In the genomic region with DNA sequence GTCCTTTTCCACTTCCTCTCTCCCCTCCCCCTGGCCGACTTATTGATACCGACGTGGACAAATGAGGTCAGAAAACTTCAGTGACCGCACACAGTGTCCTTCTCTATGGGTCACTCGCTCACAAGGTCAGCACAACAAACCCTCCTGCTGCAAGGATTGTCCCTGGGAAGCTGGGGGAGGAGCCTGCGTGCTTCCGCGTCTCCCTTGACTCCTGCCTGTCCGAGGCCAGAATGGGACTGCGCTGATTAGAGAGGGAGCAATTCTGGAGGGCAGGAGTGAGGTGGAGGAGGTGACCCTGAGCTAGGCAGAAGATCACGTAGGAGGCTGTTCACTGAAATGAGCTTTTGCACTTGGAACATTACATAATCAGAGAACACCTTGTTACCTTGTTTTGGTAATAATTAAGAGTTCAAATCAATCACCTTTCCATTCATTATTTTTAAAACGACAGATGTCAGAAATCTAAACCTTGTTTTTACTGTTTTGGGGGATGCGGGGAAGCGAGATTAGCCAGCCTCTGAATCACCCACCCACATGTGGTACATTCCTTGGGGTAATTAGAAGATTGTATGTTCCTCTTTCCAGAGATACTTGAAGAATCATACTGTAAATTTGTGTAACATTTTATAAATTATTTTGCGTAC, we compare ENCODE assay signal across 9 cellular contexts.
DNase-seq lines count a peak whose midpoint lies in the region; ATAC-seq and TF ChIP-seq lines count a peak whose summit lies in the region.
"Had no signal": no experiment of that assay in that cellular context is flagged by ENCODE, and none has a peak within 500 bp of the region (broad histone marks: within the 10 kb centered on the region; RNA-seq: fewer than 3 reads in every experiment).

No MANE protein-coding gene starts in this region.

- no peaks in the 10 kb centered on the region for H3K9me2 ChIP-seq in Loucy (replicated peaks; ENCODE audit: low read depth, low read length)

- no peak overlapping the region for H3K4me3 ChIP-seq in Loucy (ENCODE audit: low read length, poor library complexity, severe bottlenecking)
- H3K4me3 ChIP-seq in esophagus muscularis mucosa = peak overlapping the region in 3 of 4 donors; percentile 10 to 19 (median 16)
- peak overlapping the region; percentile 40 to 74 for H3K4me3 ChIP-seq in mucosa of rectum (ENCODE audit: low read length in 2 of 2)

- H3F3A ChIP-seq in Loucy (ENCODE audit: low read depth) = no peaks in the 10 kb centered on the region

- H4K20me1 ChIP-seq in Loucy (ENCODE audit: insufficient read depth, low read length, poor library complexity, severe bottlenecking) = no peaks in the 10 kb centered on the region

- H2AFZ ChIP-seq in Loucy (ENCODE audit: low read length) = no peak overlapping the region

- H3K4me1 ChIP-seq in Loucy (ENCODE audit: insufficient read depth, low read length, poor library complexity, severe bottlenecking) = peaks cover 47% of the 10 kb centered on the region
- H3K4me1 ChIP-seq in esophagus muscularis mucosa = peaks cover 38 to 46% (median 42%) of the 10 kb centered on the region in 4 donors
- peaks cover 25 to 41% of the 10 kb centered on the region in 2 donors for H3K4me1 ChIP-seq in mucosa of rectum (ENCODE audit: control insufficient read depth in 2 of 2, insufficient read depth in 2 of 2, low read length in 2 of 2)

- TF ChIP-seq CTCF in 22Rv1 (IDR thresholded peaks at IDR 0.05) (no peak), Loucy (conservative IDR thresholded peaks at IDR 0.05; ENCODE audit: low read length) (no peak), esophagus muscularis mucosa (IDR thresholded peaks at IDR 0.05) (no peak)

- TF ChIP-seq POLR2A in esophagus muscularis mucosa (IDR thresholded peaks at IDR 0.05; ENCODE audit: low read depth) (no peak), erythroblast (IDR thresholded peaks at IDR 0.05; ENCODE audit: low read length) (no peak)

- H3K79me2 ChIP-seq in Loucy (ENCODE audit: insufficient read depth, low read length) = no peaks in the 10 kb centered on the region

- ATAC-seq in HG03045 (IDR thresholded peaks at IDR 0.05; ENCODE audit: unreplicated experiment) (no peak), GM21529 (IDR thresholded peaks at IDR 0.05; ENCODE audit: unreplicated experiment) (no peak)

- no peak for TF ChIP-seq EP300 in esophagus muscularis mucosa (IDR thresholded peaks at IDR 0.05)

- peak; percentile 85 for DNase-seq in esophagus muscularis mucosa (ENCODE audit: extremely low spot score)
- DNase-seq in head of caudate nucleus = no peak
- no peak for DNase-seq in erythroblast (lab: John Stamatoyannopoulos, UW)
- DNase-seq: NCI-H446 treated with DMSO at 0.1 percent for 48 hours had no signal

- 28% methylated on average over 15 of the region's 15 CpGs for WGBS in esophagus muscularis mucosa

- intact Hi-C loops in esophagus muscularis mucosa (cut with DNase I) (no loop called here), head of caudate nucleus (cut with DNase I) (no loop called here)

- H3K27me3 ChIP-seq in Loucy (ENCODE audit: insufficient read depth, low read length, poor library complexity, severe bottlenecking) = no peaks in the 10 kb centered on the region
- H3K27me3 ChIP-seq in esophagus muscularis mucosa = peaks cover 0 to 7% (median 0%) of the 10 kb centered on the region in 4 donors
- peaks cover 0 to 2% of the 10 kb centered on the region in 2 donors for H3K27me3 ChIP-seq in mucosa of rectum (ENCODE audit: control insufficient read depth in 2 of 2, insufficient read depth in 2 of 2, low read length in 2 of 2)

- H3K27ac ChIP-seq in 22Rv1 = peak overlapping the region; percentile 33; the same call in 1 of the 2 replicates
- H3K27ac ChIP-seq in esophagus muscularis mucosa (replicated peaks in 1 of 4) = peak overlapping the region; percentile 53 to 81 (median 68)
- H3K27ac ChIP-seq in mucosa of rectum (ENCODE audit: low read depth in 2 of 2, low read length in 2 of 2) = peak overlapping the region; percentile 81 to 94

- H3K9ac ChIP-seq in Loucy (ENCODE audit: low read depth, low read length, poor library complexity, severe bottlenecking) (no peak overlapping the region), mucosa of rectum (ENCODE audit: low read depth in 1 of 2, low read length in 2 of 2) (peak overlapping the region; percentile 76 to 79)

- peak overlapping the region; percentile 71 for H3K4me2 ChIP-seq in Loucy (ENCODE audit: low read depth, low read length, poor library complexity, severe bottlenecking)

- no peaks in the 10 kb centered on the region for H3K9me3 ChIP-seq in Loucy (ENCODE audit: insufficient read depth, low read depth, low read length)
- H3K9me3 ChIP-seq in esophagus muscularis mucosa = no peaks in the 10 kb centered on the region
- no peaks in the 10 kb centered on the region for H3K9me3 ChIP-seq in mucosa of rectum (ENCODE audit: control insufficient read depth in 2 of 2, low read length in 2 of 2)

- H3K36me3 ChIP-seq in Loucy (ENCODE audit: insufficient read depth, low read length) (no peaks in the 10 kb centered on the region), esophagus muscularis mucosa (no peaks in the 10 kb centered on the region), mucosa of rectum (ENCODE audit: control insufficient read depth in 2 of 2, insufficient read depth in 2 of 2, low read length in 2 of 2) (no peaks in the 10 kb centered on the region)

Comparison
In these comparisons a context has a peak if more than half of its experiments do, and no peak if none do; other contexts are left out.
1. H3K27ac ChIP-seq: peak in every context shown above with its lines; median percentile 88 in mucosa of rectum; 68 in esophagus muscularis mucosa; 33 in 22Rv1.